20 cellular contexts compared by ENCODE assay signal in the genomic region with DNA sequence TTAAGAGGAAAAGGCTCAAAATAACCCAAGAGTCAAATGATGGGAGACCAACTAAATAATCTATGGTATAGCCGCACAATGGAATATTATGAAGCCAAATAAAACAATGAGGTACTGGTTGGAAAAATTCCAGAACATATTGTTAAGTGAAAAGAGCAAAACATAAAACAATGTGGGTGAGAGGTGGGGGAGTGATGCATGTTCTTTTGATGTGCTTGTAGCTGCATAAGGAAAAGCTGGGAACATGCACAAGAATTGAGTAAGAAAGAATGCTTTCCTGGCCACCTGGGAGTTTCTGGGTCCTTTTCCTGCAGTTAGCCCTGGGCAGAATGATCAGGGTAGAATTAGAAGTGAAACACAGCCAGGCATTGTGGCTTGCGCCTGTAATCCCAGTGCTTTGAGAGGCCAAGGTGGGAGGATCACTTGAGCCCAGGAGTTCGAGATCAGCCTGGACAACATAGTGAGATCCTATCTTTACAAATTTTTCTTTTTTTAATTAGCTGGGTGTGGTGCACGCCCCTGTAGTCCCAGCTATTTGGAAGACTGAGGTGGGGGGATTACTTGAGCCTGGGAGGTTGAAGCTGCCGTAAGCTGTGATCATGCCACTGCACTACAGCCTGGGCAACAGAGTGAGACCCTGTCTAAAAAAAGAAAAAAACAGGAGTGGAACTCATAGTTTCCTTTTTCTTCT. TPM values are rescaled to one million over a fixed set of nuclear protein-coding genes. Genes with fewer than 3 reads are reported as not detected.
DNase-seq lines count a peak whose midpoint lies in the region; ATAC-seq, FAIRE-seq and TF ChIP-seq lines count a peak whose summit lies in the region.
"Had no signal": no experiment of that assay in that cellular context is flagged by ENCODE, and none has a peak within 500 bp of the region (broad histone marks: within the 10 kb centered on the region; RNA-seq: fewer than 3 reads in every experiment).

No MANE protein-coding gene starts in this region.

- H3K4me3 ChIP-seq in heart left ventricle (no peak overlapping the region), astrocyte of the spinal cord (ENCODE audit: low read depth, low read length) (no peak overlapping the region), spleen (no peak overlapping the region)
- H3K4me3 ChIP-seq: BLaER1 treated with 17β-estradiol and CSF1 and Interleukin-3, amounts not matched to agents 10 nM and 100 nM; HAP-1 had no signal

- H3K27ac ChIP-seq in heart left ventricle = peak overlapping the region; percentile 45 to 81 (median 62)
- H3K27ac ChIP-seq in spleen = no peak overlapping the region
- H3K27ac ChIP-seq: BLaER1 treated with 17β-estradiol and CSF1 and Interleukin-3, amounts not matched to agents 10 nM and 100 nM had no signal

- no peak for FAIRE-seq in RCC 7860 (lab: Jason Lieb, UNC)
- FAIRE-seq: A204.1, D721Med had no signal

- H3K27me3 ChIP-seq in heart left ventricle (no peaks in the 10 kb centered on the region), spleen (replicated peaks in 1 of 7) (no peaks in the 10 kb centered on the region)
- H3K27me3 ChIP-seq: BLaER1 treated with 17β-estradiol and CSF1 and Interleukin-3, amounts not matched to agents 10 nM and 100 nM had no signal

- intact Hi-C loops in heart left ventricle (cut with DNase I) (no loop called here), Right ventricle myocardium superior (cut with DNase I) (no loop called here), spleen (cut with DNase I; ENCODE audit: low total_unique reads) (no loop called here)

- H3K9me3 ChIP-seq in heart left ventricle (no peaks in the 10 kb centered on the region), spleen (no peaks in the 10 kb centered on the region)
- H3K9me3 ChIP-seq: BLaER1 treated with 17β-estradiol and CSF1 and Interleukin-3, amounts not matched to agents 10 nM and 100 nM; HAP-1 had no signal

- in situ Hi-C loops in astrocyte of the spinal cord (cut with HindIII; ENCODE audit: low sequenced_read_pairs) = no loop called here

- peak in 3 of 4 donors; percentile 21 to 75 (median 42) for ATAC-seq in heart left ventricle
- no peak for ATAC-seq in Right ventricle myocardium superior (ENCODE audit: poor library complexity)
- ATAC-seq in GM21390 (IDR thresholded peaks at IDR 0.05; ENCODE audit: unreplicated experiment) = no peak

- peak in 1 of 5 donors; percentile 52 for DNase-seq in heart left ventricle
- no peak for DNase-seq in Right ventricle myocardium superior
- DNase-seq in astrocyte of the spinal cord (ENCODE audit: low read depth, low spot score) = peak; percentile 33
- peak; percentile 19 for DNase-seq in fibroblast of peridontal ligament (ENCODE audit: extremely low read depth)
- DNase-seq in pulmonary artery endothelial cell (ENCODE audit: low read depth, low spot score) = peak; percentile 97
- DNase-seq in spleen = no peak
- no peak for DNase-seq in RCC 7860 (ENCODE audit: low spot score)
- DNase-seq: CD8-positive, alpha-beta memory T cell; DMS79; Karpas-422; MM.1S; NCI-H1105; NCI-H187; NCI-H345; NCI-H69 had no signal

- no peak for TF ChIP-seq POLR2A in heart left ventricle (IDR thresholded peaks at IDR 0.05)
- TF ChIP-seq POLR2A in spleen (IDR thresholded peaks at IDR 0.05) = no peak

- TF ChIP-seq CTCF in heart left ventricle (IDR thresholded peaks at IDR 0.05) (no peak), astrocyte of the spinal cord (IDR thresholded peaks at IDR 0.05; ENCODE audit: low read depth, low read length) (no peak), spleen (IDR thresholded peaks at IDR 0.05 in 8 of 11, conservative IDR thresholded peaks at IDR 0.05 in 3 of 11) (no peak)

- H3K36me3 ChIP-seq in heart left ventricle (peaks cover 0 to 31% (median 10%) of the 10 kb centered on the region in 9 donors), spleen (peaks cover 0 to 12% (median 2%) of the 10 kb centered on the region in 6 donors)

- WGBS in heart left ventricle, 4 donors = 69 to 78% (median 72%) methylated on average over 5 of the region's 5 CpGs
- WGBS in spleen, 5 donors = 88 to 96% (median 92%) methylated on average over 5 of the region's 5 CpGs

- peaks cover 0 to 38% (median 9%) of the 10 kb centered on the region in 12 donors for H3K4me1 ChIP-seq in heart left ventricle
- peaks cover 0 to 5% (median under 1%) of the 10 kb centered on the region in 6 donors for H3K4me1 ChIP-seq in spleen
- H3K4me1 ChIP-seq: HAP-1 had no signal

RNA-seq across cellular contexts. Expression of a gene that starts 7.9 kb away (rescaled TPM):
- total RNA-seq in heart left ventricle = 1 to 10 TPM; 3.1 to 8.6 (median 4.7) TPM
- polyA plus RNA-seq in heart left ventricle = 1 to 10 TPM; 3.1 to 3.3 TPM
- total RNA-seq in Right ventricle myocardium superior = 3.9 TPM
- 10.3 and 10.7 TPM in 2 replicates for total RNA-seq in pulmonary artery endothelial cell
- total RNA-seq in spleen = 1 to 10 TPM; 4.1 to 6.2 (median 5.5) TPM
- polyA plus RNA-seq in spleen = 1 to 10 TPM; 1.5 to 2.8 (median 1.7) TPM

RNA-seq across cellular contexts. Expression of a gene that starts 16.7 kb away (rescaled TPM):
- 10 to 100 TPM in 6 of 9 donors, 1 to 10 TPM in 3; 4.4 to 17.0 (median 12.7) TPM for total RNA-seq in heart left ventricle
- polyA plus RNA-seq in heart left ventricle = 10 to 100 TPM; 12.7 to 19.7 TPM
- total RNA-seq in Right ventricle myocardium superior = 14.2 TPM
- 9.1 and 12.3 TPM in 2 replicates for total RNA-seq in pulmonary artery endothelial cell
- total RNA-seq in spleen = 10 to 100 TPM in 6 of 7 donors, 1 to 10 TPM in 1; 9.5 to 24.7 (median 20.4) TPM
- 10 to 100 TPM; 18.5 to 32.3 (median 28.1) TPM for polyA plus RNA-seq in spleen

RNA-seq across cellular contexts. Expression of a gene that starts 22.1 kb away (rescaled TPM):
- total RNA-seq in heart left ventricle = 100 to 1,000 TPM; 123 to 236 (median 140) TPM
- 100 to 1,000 TPM; 186 to 325 TPM for polyA plus RNA-seq in heart left ventricle
- 162 TPM for total RNA-seq in Right ventricle myocardium superior
- total RNA-seq in pulmonary artery endothelial cell = 214 and 261 TPM in 2 replicates
- total RNA-seq in spleen = 100 to 1,000 TPM; 150 to 202 (median 181) TPM
- polyA plus RNA-seq in spleen = 100 to 1,000 TPM; 308 to 419 (median 377) TPM

Comparison
In these comparisons a context has a peak if more than half of its experiments do, and no peak if none do; other contexts are left out.
1. ATAC-seq: peak in heart left ventricle (3 of 4); none in Right ventricle myocardium superior (single experiment) and GM21390 (single experiment).
2. DNase-seq: peak in astrocyte of the spinal cord (single experiment), fibroblast of peridontal ligament (single experiment) and pulmonary artery endothelial cell (single experiment); none in Right ventricle myocardium superior (single experiment), spleen (single experiment) and RCC 7860 (single experiment).
3. H3K27ac ChIP-seq: peak in heart left ventricle (12 of 12); none in spleen (0 of 8).